8 cellular contexts compared by ENCODE assay signal in the genomic region with DNA sequence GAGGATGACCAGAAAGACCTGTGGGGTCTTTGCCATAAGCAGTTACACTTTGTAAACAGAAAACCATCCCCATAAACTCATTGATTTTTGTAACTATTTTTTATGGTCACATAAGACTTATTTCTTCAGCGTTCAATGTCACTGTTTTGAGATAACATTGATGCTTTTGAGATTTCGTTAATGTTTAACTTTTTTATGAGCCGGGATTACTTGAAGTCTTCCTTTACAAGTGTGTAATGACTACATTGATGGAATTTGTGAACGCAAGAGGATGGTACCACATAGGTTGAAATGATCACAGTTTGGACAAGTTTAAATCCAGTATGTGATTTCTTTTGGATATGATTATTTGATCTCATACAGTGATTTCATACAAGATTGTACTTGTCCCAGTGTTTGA. TPM values are rescaled to one million over a fixed set of nuclear protein-coding genes. Genes with fewer than 3 reads are reported as not detected.
A peak's percentile ranks its signal among the peaks of the same experiment; 100 is the strongest.
DNase-seq lines count a peak whose midpoint lies in the region; ATAC-seq and TF ChIP-seq lines count a peak whose summit lies in the region.

No MANE protein-coding gene starts in this region.

- 85 to 86% methylated on average over 4 of the region's 4 CpGs for WGBS in GM23248 (ENCODE audit: low coverage in 1 of 2, low lambda C conversion rate in 2 of 2, missing lambda C conversion rate in 2 of 2), 2 experiments

- H2AFZ ChIP-seq in GM23248, result no peak overlapping the region
- H2AFZ ChIP-seq in SU-DHL-6 (ENCODE audit: low read depth, low read length, severe bottlenecking), result no peak overlapping the region

- no peaks in the 10 kb centered on the region for H3K9me3 ChIP-seq in GM23248 (ENCODE audit: low read depth)
- no peaks in the 10 kb centered on the region for H3K9me3 ChIP-seq in SU-DHL-6 (ENCODE audit: insufficient read depth, low read length)
- H3K9me3 ChIP-seq in skeletal muscle tissue (ENCODE audit: control insufficient read depth in 3 of 3, low read length in 3 of 3), result no peaks in the 10 kb centered on the region

- H3K4me3 ChIP-seq in GM23248 (peak overlapping the region; percentile 88), SU-DHL-6 (ENCODE audit: insufficient read depth, low read length, poor library complexity, severe bottlenecking) (peak overlapping the region; percentile 68), foreskin fibroblast (ENCODE audit: low read depth in 1 of 2, low read length in 2 of 2) (peak overlapping the region; percentile 63 to 90), skeletal muscle tissue (ENCODE audit: low read length in 3 of 3) (peak overlapping the region; percentile 88 to 93 (median 91))

- H3K27ac ChIP-seq in GM23248, result no peak overlapping the region
- no peak overlapping the region for H3K27ac ChIP-seq in SU-DHL-6 (ENCODE audit: low read depth, low read length)
- no peak overlapping the region for H3K27ac ChIP-seq in skeletal muscle tissue (ENCODE audit: low read depth, low read length)

- no peaks in the 10 kb centered on the region for H3K36me3 ChIP-seq in GM23248 (ENCODE audit: low read depth)
- H3K36me3 ChIP-seq in SU-DHL-6 (ENCODE audit: low read length), result no peaks in the 10 kb centered on the region; the same call in 1 of the 2 replicates
- no peaks in the 10 kb centered on the region for H3K36me3 ChIP-seq in skeletal muscle tissue (ENCODE audit: control insufficient read depth in 3 of 3, insufficient read depth in 3 of 3, low read length in 3 of 3)

- peaks cover 75% of the 10 kb centered on the region for H3K79me2 ChIP-seq in GM23248 (ENCODE audit: insufficient read depth)
- peaks cover 85% of the 10 kb centered on the region for H3K79me2 ChIP-seq in SU-DHL-6 (ENCODE audit: insufficient read depth, low read length)

- H4K20me1 ChIP-seq in GM23248 (ENCODE audit: insufficient read depth), result no peaks in the 10 kb centered on the region
- H4K20me1 ChIP-seq in SU-DHL-6 (ENCODE audit: low read depth, low read length), result peaks cover 15% of the 10 kb centered on the region

- H3K9me2 ChIP-seq in GM23248 (ENCODE audit: insufficient read depth) (no peaks in the 10 kb centered on the region), SU-DHL-6 (replicated peaks; ENCODE audit: insufficient read depth, low read length) (no peaks in the 10 kb centered on the region)

- H3F3A ChIP-seq in GM23248 (ENCODE audit: insufficient read depth) (peaks cover 5% of the 10 kb centered on the region; the same call in 1 of the 2 replicates), SU-DHL-6 (ENCODE audit: insufficient read depth) (peaks cover 6% of the 10 kb centered on the region)

- in situ Hi-C loops in GM23248 (cut with MboI), result no loop called here

- DNase-seq in GM23248 (no peak), foreskin fibroblast (no peak), dermis blood vessel endothelial cell (no peak), GM19238 (ENCODE audit: insufficient read length, low spot score) (no peak)

- H3K9ac ChIP-seq in GM23248 (peak overlapping the region; percentile 87; the same call in 1 of the 2 replicates), SU-DHL-6 (ENCODE audit: low read length) (peak overlapping the region; percentile 85), skeletal muscle tissue (ENCODE audit: low read depth in 1 of 3, low read length in 3 of 3) (peak overlapping the region; percentile 78 to 89 (median 88))

- no peaks in the 10 kb centered on the region for H3K27me3 ChIP-seq in GM23248 (replicated peaks; ENCODE audit: insufficient read depth)
- no peaks in the 10 kb centered on the region for H3K27me3 ChIP-seq in SU-DHL-6 (ENCODE audit: low read length)
- H3K27me3 ChIP-seq in skeletal muscle tissue (ENCODE audit: control insufficient read depth in 3 of 3, insufficient read depth in 3 of 3, low read length in 3 of 3), result no peaks in the 10 kb centered on the region

- H3K4me2 ChIP-seq in GM23248 (ENCODE audit: unreplicated experiment) (peak overlapping the region; percentile 100), SU-DHL-6 (ENCODE audit: low read depth, low read length, poor library complexity, severe bottlenecking) (peak overlapping the region; percentile 96)

- H3K4me1 ChIP-seq in GM23248 (ENCODE audit: insufficient read depth), result peaks cover 16% of the 10 kb centered on the region
- peaks cover 8 to 18% (median 13%) of the 10 kb centered on the region in 3 donors for H3K4me1 ChIP-seq in skeletal muscle tissue (ENCODE audit: control insufficient read depth in 3 of 3, insufficient read depth in 3 of 3, low read length in 3 of 3)

- TF ChIP-seq CTCF in SU-DHL-6 (IDR thresholded peaks at IDR 0.05; ENCODE audit: insufficient read depth, low read length, poor library complexity, severe bottlenecking) (no peak), foreskin fibroblast (IDR thresholded peaks at IDR 0.05; ENCODE audit: low read depth, low read length) (no peak)

- ATAC-seq in GM21526 (IDR thresholded peaks at IDR 0.05; ENCODE audit: low FRiP score, unreplicated experiment) (no peak), GM21381 (IDR thresholded peaks at IDR 0.05; ENCODE audit: unreplicated experiment) (no peak)

RNA-seq across cellular contexts. Expression of gene SLC12A2, which starts 1.8 kb away (rescaled TPM):
- total RNA-seq in GM23248 (2014; rRNA removed; shearing (Covaris generic)), result 16.1 and 18.3 TPM in 2 replicates
- 6.0 and 6.6 TPM in 2 replicates for polyA plus RNA-seq in GM23248 (2016; fragmentation: Nextera tagmentation; extraction: Ambion mirVana)
- total RNA-seq in skeletal muscle tissue (24.5 TPM), dermis blood vessel endothelial cell (34.6 and 49.2 TPM in 2 replicates)
